22 cellular contexts compared by ENCODE assay signal in genomic region chrX:110557864-110558263, GRCh38.
DNase-seq lines count a peak whose midpoint lies in the region; ATAC-seq and TF ChIP-seq lines count a peak whose summit lies in the region.
"Had no signal": no experiment of that assay in that cellular context is flagged by ENCODE, and none has a peak within 500 bp of the region (broad histone marks: within the 10 kb centered on the region; RNA-seq: fewer than 3 reads in every experiment).

No MANE protein-coding gene starts in this region.

- H3K27me3 Mint-ChIP-seq in chondrocyte (ENCODE audit: low read depth): peaks cover 2% of the 10 kb centered on the region
- H3K27me3 Mint-ChIP-seq: CD4-positive, alpha-beta memory T cell; CD4-positive, CD25-positive, alpha-beta regulatory T cell had no signal

- H3K27ac ChIP-seq in lower lobe of right lung (no peak overlapping the region), gastrocnemius medialis (no peak overlapping the region)
- H3K27ac ChIP-seq: BLaER1 had no signal

- peaks cover 2% of the 10 kb centered on the region for H3K36me3 Mint-ChIP-seq in chondrocyte (ENCODE audit: low read depth)
- H3K36me3 Mint-ChIP-seq: CD14-positive monocyte; CD4-positive, CD25-positive, alpha-beta regulatory T cell had no signal

- no peak overlapping the region for H3K27ac Mint-ChIP-seq in chondrocyte (ENCODE audit: unreplicated experiment)
- H3K27ac Mint-ChIP-seq: CD14-positive monocyte; CD4-positive, alpha-beta memory T cell; CD4-positive, CD25-positive, alpha-beta regulatory T cell; CD8-positive, alpha-beta memory T cell had no signal

- intact Hi-C loops in lower lobe of right lung (cut with DNase I): no loop called here
- intact Hi-C loops in posterior vena cava (cut with DNase I): no loop called here
- intact Hi-C loops in gastrocnemius medialis (cut with DNase I; ENCODE audit: low total_unique reads): no loop called here

- H3K4me3 ChIP-seq in lower lobe of right lung (no peak overlapping the region), gastrocnemius medialis (no peak overlapping the region)
- H3K4me3 ChIP-seq: BLaER1, GM12878 had no signal

- H3K4me1 Mint-ChIP-seq in chondrocyte (ENCODE audit: low read depth): peaks cover 3% of the 10 kb centered on the region
- H3K4me1 Mint-ChIP-seq: CD4-positive, alpha-beta memory T cell; CD4-positive, CD25-positive, alpha-beta regulatory T cell; CD8-positive, alpha-beta memory T cell had no signal

- no peak overlapping the region for H3K4me3 Mint-ChIP-seq in chondrocyte (ENCODE audit: unreplicated experiment)
- H3K4me3 Mint-ChIP-seq: CD14-positive monocyte; CD4-positive, alpha-beta memory T cell; CD4-positive, CD25-positive, alpha-beta regulatory T cell; CD8-positive, alpha-beta memory T cell had no signal

- TF ChIP-seq CTCF in chondrocyte (IDR thresholded peaks at IDR 0.05) (no peak), lower lobe of right lung (IDR thresholded peaks at IDR 0.05) (no peak), gastrocnemius medialis (IDR thresholded peaks at IDR 0.05 in 4 of 5, conservative IDR thresholded peaks at IDR 0.05 in 1 of 5) (no peak)

- no peaks in the 10 kb centered on the region for H3K9me3 ChIP-seq in lower lobe of right lung
- peaks cover 0 to 8% (median 0%) of the 10 kb centered on the region in 3 donors for H3K9me3 ChIP-seq in gastrocnemius medialis
- H3K9me3 ChIP-seq: BE2C had no signal

- H3K36me3 ChIP-seq in lower lobe of right lung (no peaks in the 10 kb centered on the region), gastrocnemius medialis (no peaks in the 10 kb centered on the region)
- H3K36me3 ChIP-seq: BE2C, BLaER1 had no signal

- in situ Hi-C loops in gastrocnemius medialis (cut with MboI; ENCODE audit: low sequenced_read_pairs in 4 of 4): no loop called here

- TF ChIP-seq POLR2A in gastrocnemius medialis (IDR thresholded peaks at IDR 0.05): no peak

- H3K9me3 Mint-ChIP-seq in chondrocyte (ENCODE audit: low read depth): peaks cover 19% of the 10 kb centered on the region

- ATAC-seq in lower lobe of right lung: no peak
- no peak for ATAC-seq in HG03280 (IDR thresholded peaks at IDR 0.05; ENCODE audit: unreplicated experiment)
- no peak for ATAC-seq in gastrocnemius medialis
- ATAC-seq: GM12878 had no signal

- peak; percentile 78 for DNase-seq in chondrocyte (ENCODE audit: low spot score)
- peak; percentile 15 for DNase-seq in lower lobe of right lung
- DNase-seq in posterior vena cava (ENCODE audit: low spot score): peak; percentile 69
- DNase-seq in gastrocnemius medialis: no peak
- DNase-seq: 8988T; ACHN; BE2C; C1 segment of cervical spinal cord; CD4-positive, CD25-positive, alpha-beta regulatory T cell; CD8-positive, alpha-beta memory T cell; COR-L47; DMS153; DMS53; DMS79; DND-41; EL; GDM1 had no signal

- H3K27me3 ChIP-seq in lower lobe of right lung (ENCODE audit: low read depth) (no peaks in the 10 kb centered on the region), gastrocnemius medialis (no peaks in the 10 kb centered on the region)
- H3K27me3 ChIP-seq: BE2C had no signal

- H3K4me1 ChIP-seq in lower lobe of right lung (no peaks in the 10 kb centered on the region), gastrocnemius medialis (no peaks in the 10 kb centered on the region)
- H3K4me1 ChIP-seq: BE2C had no signal

Comparison
In these comparisons a context has a peak if more than half of its experiments do, and no peak if none do; other contexts are left out.
1. DNase-seq: peak in chondrocyte (single experiment), lower lobe of right lung (single experiment) and posterior vena cava (single experiment); none in gastrocnemius medialis (0 of 2).